ENCODE assay signal across 10 cellular contexts in the genomic region with DNA sequence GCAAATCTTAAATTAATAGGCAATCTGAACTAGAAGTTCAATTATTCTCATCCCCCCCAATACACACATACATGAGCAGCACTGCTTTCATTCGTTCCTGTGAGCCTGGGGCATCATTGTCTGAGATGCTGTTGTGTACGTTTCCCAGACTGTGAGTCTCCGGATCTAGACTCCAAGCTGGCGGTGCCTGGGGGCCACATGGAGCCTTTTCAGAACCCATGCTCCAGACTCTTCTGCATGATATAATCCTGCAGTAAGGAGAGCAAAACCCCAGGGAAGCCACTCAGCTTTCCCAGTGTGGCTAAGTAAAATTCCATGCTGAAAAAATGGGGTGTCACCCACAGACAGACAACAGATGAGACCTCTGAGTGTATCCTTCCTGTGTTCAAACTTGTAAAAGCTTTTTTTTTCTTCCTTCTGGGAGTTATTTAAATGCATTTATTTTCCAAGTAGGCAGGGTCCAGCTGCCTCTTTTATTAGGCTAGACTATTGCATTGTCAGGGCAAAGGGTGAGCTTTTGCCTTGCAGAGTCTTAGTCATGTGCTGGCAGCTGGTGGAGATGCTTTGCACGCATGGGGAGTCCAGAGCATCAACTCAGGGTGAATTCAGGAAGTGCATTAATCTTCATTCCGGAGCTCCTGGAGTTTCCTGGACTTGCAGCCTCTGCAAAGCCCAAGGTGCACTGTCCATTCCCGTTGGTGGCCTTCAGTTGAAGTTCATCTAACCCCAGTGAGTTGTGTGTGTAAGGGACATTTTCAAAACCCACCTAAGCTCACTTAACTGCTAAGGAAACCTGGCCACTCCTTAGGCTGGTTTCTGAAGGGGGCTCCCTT.
DNase-seq lines count a peak whose midpoint lies in the region; ATAC-seq and TF ChIP-seq lines count a peak whose summit lies in the region.
"Had no signal": no experiment of that assay in that cellular context is flagged by ENCODE, and none has a peak within 500 bp of the region (broad histone marks: within the 10 kb centered on the region; RNA-seq: fewer than 3 reads in every experiment).

No MANE protein-coding gene starts in this region.

- in situ Hi-C loops in mammary epithelial cell (cut with MboI; ENCODE audit: low sequenced_read_pairs in 2 of 2), result loop anchor here (10.0 kb wide), 3 partner anchors 186 to 536 kb away; a partner anchor contains a TSS

- intact Hi-C loops in MCF 10A (cut with micrococcal nuclease), result no loop called here
- intact Hi-C loops in mammary epithelial cell (cut with micrococcal nuclease), result no loop called here
- intact Hi-C loops in stomach (cut with DNase I; ENCODE audit: low total_unique reads), result no loop called here

- dilution Hi-C loops in mammary epithelial cell (cut with HindIII; ENCODE audit: low sequenced_read_pairs), result loop anchor here (5.0 kb wide), 1 partner anchor 34 kb away; no protein-coding TSS in a partner anchor

- no peak for TF ChIP-seq POLR2A in stomach (IDR thresholded peaks at IDR 0.05)

- WGBS in mammary epithelial cell (ENCODE audit: low coverage, missing lambda C conversion rate), result 78% methylated on average over 7 of the region's 7 CpGs
- WGBS in stomach, 5 donors, result 54 to 73% (median 69%) methylated on average over 5 to 7 of the region's 7 CpGs

- ATAC-seq in HG03571 (IDR thresholded peaks at IDR 0.05; ENCODE audit: unreplicated experiment) (peak; percentile 38), HG02623 (IDR thresholded peaks at IDR 0.05; ENCODE audit: unreplicated experiment) (no peak)

- no peak for TF ChIP-seq EP300 in stomach (IDR thresholded peaks at IDR 0.05)

- CTCF ChIA-PET in MCF 10A (lab: Yijun Ruan, JAX), result interaction anchor here (0.5 to 0.6 kb wide), 2 partner anchors 10 to 101 kb away, joined by 3 to 4 read pairs; no protein-coding TSS in a partner anchor
- CTCF ChIA-PET in mammary epithelial cell (lab: Charles Lee; ENCODE audit: low non-redundant PET), result no interaction called here

- no peaks in the 10 kb centered on the region for H3K27me3 Mint-ChIP-seq in MCF 10A (ENCODE audit: insufficient read depth, unreplicated experiment)

- H3K36me3 ChIP-seq in mammary epithelial cell (ENCODE audit: insufficient read depth, low read length) (no peaks in the 10 kb centered on the region), stomach (no peaks in the 10 kb centered on the region)

- H3K27ac ChIP-seq in mammary epithelial cell (ENCODE audit: insufficient read depth, low read depth, low read length) (no peak overlapping the region), stomach (peak overlapping the region in 2 of 5 donors; percentile 14 to 26)

- H3K9me3 ChIP-seq in mammary epithelial cell (replicated peaks; ENCODE audit: insufficient read depth, low read length), result no peaks in the 10 kb centered on the region
- no peaks in the 10 kb centered on the region for H3K9me3 ChIP-seq in stomach

- H3K27me3 ChIP-seq in mammary epithelial cell (ENCODE audit: insufficient read depth, low read length) (no peaks in the 10 kb centered on the region), stomach (no peaks in the 10 kb centered on the region)

- H2AFZ ChIP-seq in mammary epithelial cell (ENCODE audit: low read depth, low read length), result no peak overlapping the region

- peak; percentile 52 for DNase-seq in MCF 10A (ENCODE audit: unreplicated experiment)
- no peak for DNase-seq in mammary epithelial cell
- peak; percentile 70 for DNase-seq in epidermal melanocyte (ENCODE audit: insufficient read length, low spot score)
- DNase-seq in stromal cell of bone marrow (ENCODE audit: low read depth), result peak; percentile 77
- DNase-seq in anterior cingulate cortex (lab: John Stamatoyannopoulos, UW), result no peak
- DNase-seq in stomach, result no peak
- DNase-seq: ACHN had no signal

- no peak for TF ChIP-seq CTCF in MCF 10A (IDR thresholded peaks at IDR 0.05; ENCODE audit: unreplicated experiment)
- no peak for TF ChIP-seq CTCF in mammary epithelial cell (conservative IDR thresholded peaks at IDR 0.05 in 1 of 2, IDR thresholded peaks at IDR 0.05 in 1 of 2; ENCODE audit: extremely low read depth in 1 of 2, insufficient read depth in 1 of 2, low read depth in 1 of 2, low read length in 2 of 2)
- no peak for TF ChIP-seq CTCF in stomach (IDR thresholded peaks at IDR 0.05)

- H3K27ac Mint-ChIP-seq in MCF 10A (ENCODE audit: low read depth, unreplicated experiment), result no peak overlapping the region
- H3K27ac Mint-ChIP-seq: T-helper 1 cell treated with Interleukin-12 subunit alpha and Interleukin-12 subunit beta and Interleukin-4 antibody, amounts not matched to agents 30 μg/mL and 1 μg/mL, for 36 hours had no signal

- no peak overlapping the region for H3K4me2 ChIP-seq in mammary epithelial cell (ENCODE audit: insufficient read depth, low read depth, low read length)

- H3K4me3 Mint-ChIP-seq in MCF 10A (ENCODE audit: unreplicated experiment), result no peak overlapping the region
- H3K4me3 Mint-ChIP-seq: T-helper 1 cell treated with Interleukin-12 subunit alpha and Interleukin-12 subunit beta and Interleukin-4 antibody, amounts not matched to agents 30 μg/mL and 1 μg/mL, for 36 hours had no signal

- no TSS peak for BruUV-seq in MCF 10A (replicated peaks; lab: Mats Ljungman, UMichigan)
- no TSS peak for BruUV-seq in mammary epithelial cell (replicated peaks; lab: Mats Ljungman, UMichigan)

- H3K4me1 Mint-ChIP-seq in MCF 10A (ENCODE audit: insufficient read depth, unreplicated experiment), result peaks cover 5% of the 10 kb centered on the region

- POLR2A ChIA-PET in MCF 10A (lab: Yijun Ruan, JAX), result no interaction called here

- no peak overlapping the region for H3K9ac ChIP-seq in mammary epithelial cell (ENCODE audit: insufficient read depth, low read length)

- no peaks in the 10 kb centered on the region for H3K79me2 ChIP-seq in mammary epithelial cell (ENCODE audit: insufficient read depth, low read length)

- H3K4me3 ChIP-seq in mammary epithelial cell (replicated peaks in 1 of 3; ENCODE audit: insufficient read depth in 1 of 3, low read depth in 2 of 3, low read length in 3 of 3), result no peak overlapping the region
- H3K4me3 ChIP-seq in stomach, result no peak overlapping the region

- H3K4me1 ChIP-seq in mammary epithelial cell (ENCODE audit: insufficient read depth, low read length) (peaks cover 7% of the 10 kb centered on the region), stomach (no peaks in the 10 kb centered on the region)

- H3K9me3 Mint-ChIP-seq in MCF 10A (ENCODE audit: unreplicated experiment), result no peaks in the 10 kb centered on the region
- H3K9me3 Mint-ChIP-seq: T-helper 1 cell treated with Interleukin-12 subunit alpha and Interleukin-12 subunit beta and Interleukin-4 antibody, amounts not matched to agents 30 μg/mL and 1 μg/mL, for 36 hours had no signal

- H4K20me1 ChIP-seq in mammary epithelial cell (ENCODE audit: insufficient read depth, low read length), result no peaks in the 10 kb centered on the region

- H3K36me3 Mint-ChIP-seq in MCF 10A (ENCODE audit: insufficient read depth, unreplicated experiment), result no peaks in the 10 kb centered on the region

Comparison
In these comparisons a context has a peak if more than half of its experiments do, and no peak if none do; other contexts are left out.
1. DNase-seq: peak in MCF 10A (single experiment), epidermal melanocyte (single experiment) and stromal cell of bone marrow (single experiment); none in mammary epithelial cell (single experiment), anterior cingulate cortex (0 of 58) and stomach (single experiment).